Comparison of ENCODE assay signal across 19 cellular contexts in genomic region chr17:80108321-80108971, GRCh38.
"Had no signal": no experiment of that assay in that cellular context is flagged by ENCODE, and none has a peak within 500 bp of the region (broad histone marks: within the 10 kb centered on the region; RNA-seq: fewer than 3 reads in every experiment).

No MANE protein-coding gene starts in this region.

- H3K36me3 ChIP-seq: cardiac muscle cell, uterus had no signal

- H3K4me1 Mint-ChIP-seq: activated CD4-positive, alpha-beta T cell treated with anti-CD3 and anti-CD28 coated beads, Interleukin-2, amount 10 ng/mL, durations not matched to agents 24 days and 14 days had no signal

- H3K27me3 Mint-ChIP-seq: activated B cell treated with CpG ODN at 0.5 μM for 24 hours; activated CD4-positive, alpha-beta T cell treated with anti-CD3 and anti-CD28 coated beads, Interleukin-2, amount 10 ng/mL, durations not matched to agents 24 days and 14 days; activated CD8-positive, alpha-beta T cell treated with anti-CD3 and anti-CD28 coated beads for 36 hours; activated naive CD8-positive, alpha-beta T cell; T-cell had no signal

- DNase-seq: activated B cell treated with CpG ODN at 0.5 μM for 24 hours; activated CD4-positive, alpha-beta T cell treated with anti-CD3 and anti-CD28 coated beads, Interleukin-2, amount 10 ng/mL, durations not matched to agents 24 days and 14 days; activated CD8-positive, alpha-beta T cell treated with anti-CD3 and anti-CD28 coated beads for 36 hours; activated T-cell treated with anti-CD3 and anti-CD28 coated beads, Interleukin-2, amount 50 U/mL, for 1 hour; amygdala; endodermal cell; foreskin fibroblast; midbrain; retina; stimulated activated CD4-positive, alpha-beta T cell treated with anti-CD3 and anti-CD28 coated beads, Interleukin-15, amount 100 ng/mL, for 24 hours; stimulated activated CD4-positive, alpha-beta T cell treated with anti-CD3 and anti-CD28 coated beads, Interleukin-2, amount 100 ng/mL, for 48 hours; T-cell; uterus had no signal

- H3K4me1 ChIP-seq: uterus had no signal

- H3K27ac ChIP-seq: cardiac muscle cell, dorsolateral prefrontal cortex, epithelial cell of prostate, uterus had no signal

- H3K4me3 Mint-ChIP-seq: activated B cell treated with CpG ODN at 0.5 μM for 24 hours; activated CD4-positive, alpha-beta T cell treated with anti-CD3 and anti-CD28 coated beads, Interleukin-2, amount 10 ng/mL, durations not matched to agents 24 days and 14 days; activated CD8-positive, alpha-beta T cell treated with anti-CD3 and anti-CD28 coated beads for 36 hours; activated naive CD8-positive, alpha-beta T cell; endodermal cell; nephron; T-cell had no signal

- H3K27ac Mint-ChIP-seq: activated B cell treated with CpG ODN at 0.5 μM for 24 hours; activated CD4-positive, alpha-beta T cell treated with anti-CD3 and anti-CD28 coated beads, Interleukin-2, amount 10 ng/mL, durations not matched to agents 24 days and 14 days; activated CD8-positive, alpha-beta T cell treated with anti-CD3 and anti-CD28 coated beads for 36 hours; activated naive CD8-positive, alpha-beta T cell; endodermal cell; nephron; T-cell had no signal

- H3K9me3 Mint-ChIP-seq: activated B cell treated with CpG ODN at 0.5 μM for 24 hours; activated CD4-positive, alpha-beta T cell treated with anti-CD3 and anti-CD28 coated beads, Interleukin-2, amount 10 ng/mL, durations not matched to agents 24 days and 14 days; activated CD8-positive, alpha-beta T cell treated with anti-CD3 and anti-CD28 coated beads for 36 hours; endodermal cell; nephron; T-cell had no signal

- ATAC-seq: activated CD8-positive, alpha-beta T cell treated with anti-CD3 and anti-CD28 coated beads for 36 hours; SK-N-SH treated with all-trans-retinoic acid at 6 μM for 48 hours; T-cell had no signal

- H3K27me3 ChIP-seq: cardiac muscle cell, dorsolateral prefrontal cortex, uterus had no signal

- H3K4me3 ChIP-seq: cardiac muscle cell, dorsolateral prefrontal cortex, uterus had no signal

- H3K9me3 ChIP-seq: uterus had no signal

- H3K36me3 Mint-ChIP-seq: activated naive CD8-positive, alpha-beta T cell had no signal
